25 cellular contexts compared by ENCODE assay signal in the genomic region with DNA sequence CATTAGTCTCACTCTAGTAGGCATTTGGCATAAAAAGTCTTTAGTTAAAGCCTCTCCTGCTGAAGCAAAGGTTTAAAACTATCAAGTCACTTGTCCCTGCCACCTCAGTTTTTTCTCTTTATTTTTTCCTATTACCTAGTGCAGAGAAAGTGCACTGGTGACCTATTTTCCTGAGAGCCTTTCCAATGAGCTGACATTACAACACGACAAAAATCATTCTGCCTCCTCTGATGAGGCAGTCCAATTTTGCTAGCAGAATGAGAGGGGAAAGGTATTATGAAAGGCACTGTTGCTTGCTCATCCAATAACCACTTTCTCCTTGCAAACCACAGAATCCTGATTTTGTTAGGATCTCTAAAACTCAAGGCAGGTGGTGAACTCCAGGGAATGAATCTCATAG.
"Had no signal": no experiment of that assay in that cellular context is flagged by ENCODE, and none has a peak within 500 bp of the region (broad histone marks: within the 10 kb centered on the region; RNA-seq: fewer than 3 reads in every experiment).

No MANE protein-coding gene starts in this region.

- H3K4me3 ChIP-seq: coronary artery, dorsolateral prefrontal cortex, sigmoid colon, upper lobe of right lung had no signal

- H3K9me3 ChIP-seq: neutrophil, sigmoid colon, upper lobe of right lung had no signal

- DNase-seq: activated CD4-positive, alpha-beta T cell treated with anti-CD3 and anti-CD28 coated beads for 48 hours; activated CD4-positive, alpha-beta T cell treated with anti-CD3 and anti-CD28 coated beads, Interleukin-2, amount 50 U/mL, for 48 hours; activated CD8-positive, alpha-beta memory T cell treated with anti-CD3 and anti-CD28 coated beads for 24 hours; activated effector memory CD4-positive, alpha-beta T cell treated with Interleukin-2 at 50 U/mL for 16 hours; activated naive CD4-positive, alpha-beta T cell treated with Interleukin-2 at 50 U/mL for 16 hours; anterior cingulate cortex; dorsolateral prefrontal cortex; effector memory CD4-positive, alpha-beta T cell; glutamatergic neuron; islet precursor cell; left cardiac atrium; mammary epithelial cell; sigmoid colon; small intestine; stimulated activated CD4-positive, alpha-beta T cell treated with anti-CD3 and anti-CD28 coated beads, Interleukin-1b, Interleukin-23, amount 100 ng/mL, for 48 hours; stimulated activated CD4-positive, alpha-beta T cell treated with anti-CD3 and anti-CD28 coated beads, Interleukin-4, amount 100 ng/mL, for 4 hours; stimulated activated CD8-positive, alpha-beta memory T cell treated with anti-CD3 and anti-CD28 coated beads, Interleukin-4, amount 100 ng/mL, for 48 hours; stimulated activated naive CD8-positive, alpha-beta T cell treated with anti-CD3 and anti-CD28 coated beads, Interleukin-15, amount 100 ng/mL, for 72 hours; substantia nigra; upper lobe of right lung had no signal

- H3K36me3 ChIP-seq: neutrophil, sigmoid colon, upper lobe of right lung had no signal

- ATAC-seq: activated CD4-positive, CD25-positive, alpha-beta regulatory T cell treated with anti-CD3 and anti-CD28 coated beads, Interleukin-2, amount 50 U/mL, for 24 hours; left cardiac atrium; stimulated activated memory B cell treated with anti-CD40 and anti-IgM and Interleukin-4, amounts not matched to agents 10 μg/mL and 1 μg/mL and 100 μg/mL, for 72 hours; stimulated activated naive CD8-positive, alpha-beta T cell treated with anti-CD3 and anti-CD28 coated beads, Interleukin-15, amount 100 ng/mL, for 72 hours; upper lobe of right lung had no signal

- H3K27me3 ChIP-seq: dorsolateral prefrontal cortex, neutrophil, sigmoid colon, upper lobe of right lung had no signal

- H3K27ac ChIP-seq: coronary artery, sigmoid colon, upper lobe of right lung, VCaP had no signal

- H3K4me1 ChIP-seq: sigmoid colon, upper lobe of right lung had no signal
